8 cellular contexts compared by ENCODE assay signal in the genomic region with DNA sequence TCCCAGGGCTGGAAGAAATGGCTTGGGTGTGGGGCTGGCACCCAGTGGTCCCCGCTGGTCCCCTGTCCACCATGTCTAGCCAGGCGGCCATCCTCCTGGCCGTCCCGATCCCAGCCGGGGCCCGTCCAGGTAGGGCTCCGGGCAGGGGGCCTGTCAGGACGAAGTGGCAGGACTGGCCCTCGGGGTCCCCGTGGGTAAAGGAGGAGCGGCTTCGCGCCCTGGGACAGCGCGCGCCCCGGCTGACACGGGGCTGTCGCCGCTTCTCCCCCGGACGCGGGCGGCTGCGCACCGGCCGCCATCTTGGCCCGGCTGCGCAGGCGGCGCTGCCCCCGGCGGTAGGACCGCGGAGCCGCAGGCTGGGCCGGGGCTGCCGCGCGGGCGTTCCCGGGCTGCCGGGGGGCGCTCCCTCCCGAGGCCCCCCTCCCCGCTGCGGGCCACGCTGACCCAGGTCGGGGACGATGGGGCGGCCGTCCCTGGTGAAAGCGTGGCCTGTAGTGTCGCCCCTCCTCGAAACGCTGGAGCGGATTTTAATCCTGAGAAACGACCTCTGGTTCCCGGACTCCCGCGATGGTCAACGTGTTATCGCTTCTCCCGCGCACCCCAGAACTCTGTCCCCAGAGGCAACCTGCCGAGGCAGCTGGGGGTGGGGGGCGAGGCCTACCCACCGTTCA.
DNase-seq lines count a peak whose midpoint lies in the region; ATAC-seq, FAIRE-seq and TF ChIP-seq lines count a peak whose summit lies in the region.

No MANE protein-coding gene starts in this region.

- no peaks in the 10 kb centered on the region for H3K36me3 Mint-ChIP-seq in IgD-negative memory B cell
- peaks cover 5% of the 10 kb centered on the region for H3K36me3 Mint-ChIP-seq in stimulated activated effector memory CD8-positive, alpha-beta T cell treated with anti-CD3 and anti-CD28 coated beads, Interleukin-12 subunit alpha, Interleukin-12 subunit beta, amount 100 ng/mL, for 72 hours

- H3K27me3 ChIP-seq in K562 (ENCODE audit: control insufficient read depth in 2 of 2, insufficient read depth in 2 of 2, low read length in 2 of 2), result no peaks in the 10 kb centered on the region

- CTCF ChIA-PET in K562 (lab: Yijun Ruan, JAX; ENCODE audit: low intra/inter-chr PET ratio), result interaction anchor here (0.6 kb wide), 1 partner anchor 59 kb away, joined by 3 read pairs; no protein-coding TSS in a partner anchor

- FAIRE-seq in K562 (lab: Jason Lieb, UNC), result no peak

- POLR2A ChIA-PET in K562 (lab: Yijun Ruan, JAX), result no interaction called here

- no peak overlapping the region for H3K27ac ChIP-seq in K562 (ENCODE audit: extremely low read depth, low read depth, low read length)

- no peaks in the 10 kb centered on the region for H3K9me3 ChIP-seq in K562 (replicated peaks; ENCODE audit: control insufficient read depth, insufficient read depth, low read depth, low read length)

- peak overlapping the region in 2 of 3 donors; percentile 26 to 81 for H3K27ac Mint-ChIP-seq in IgD-negative memory B cell
- H3K27ac Mint-ChIP-seq in stimulated activated effector memory CD8-positive, alpha-beta T cell treated with anti-CD3 and anti-CD28 coated beads, Interleukin-12 subunit alpha, Interleukin-12 subunit beta, amount 100 ng/mL, for 72 hours, result no peak overlapping the region

- H3K9ac ChIP-seq in K562 (ENCODE audit: insufficient read depth in 1 of 2, low read depth in 2 of 2, low read length in 2 of 2), result no peak overlapping the region

- H3K79me2 ChIP-seq in K562 (ENCODE audit: control insufficient read depth, insufficient read depth, low read length), result peaks cover 19% of the 10 kb centered on the region

- H3K9me1 ChIP-seq in K562 (ENCODE audit: control insufficient read depth, insufficient read depth, low read length), result no peaks in the 10 kb centered on the region

- no peaks in the 10 kb centered on the region for H4K20me1 ChIP-seq in K562 (replicated peaks; ENCODE audit: control insufficient read depth, insufficient read depth, low read length)

- H3K36me3 ChIP-seq in K562 (ENCODE audit: control insufficient read depth, insufficient read depth, low read length), result peaks cover 6% of the 10 kb centered on the region; the same call in 1 of the 3 replicates

- no peak for TF ChIP-seq EP300 in K562 (IDR thresholded peaks at IDR 0.05; ENCODE audit: low read length)

- no peak for TF ChIP-seq CTCF in K562 (IDR thresholded peaks at IDR 0.05 in 2 of 3, conservative IDR thresholded peaks at IDR 0.05 in 1 of 3; ENCODE audit: insufficient read depth in 2 of 3, low read depth in 1 of 3, low read length in 3 of 3)

- intact Hi-C loops in K562 (cut with micrococcal nuclease), result no loop called here

- peaks cover 7 to 13% (median 8%) of the 10 kb centered on the region in 3 donors for H3K4me1 Mint-ChIP-seq in IgD-negative memory B cell
- H3K4me1 Mint-ChIP-seq in stimulated activated effector memory CD8-positive, alpha-beta T cell treated with anti-CD3 and anti-CD28 coated beads, Interleukin-12 subunit alpha, Interleukin-12 subunit beta, amount 100 ng/mL, for 72 hours, result peaks cover 9% of the 10 kb centered on the region

- H3K4me3 Mint-ChIP-seq in IgD-negative memory B cell, result peak overlapping the region; percentile 79 to 91 (median 88)
- H3K4me3 Mint-ChIP-seq in stimulated activated effector memory CD8-positive, alpha-beta T cell treated with anti-CD3 and anti-CD28 coated beads, Interleukin-12 subunit alpha, Interleukin-12 subunit beta, amount 100 ng/mL, for 72 hours, result peak overlapping the region; percentile 53

- H2AFZ ChIP-seq in K562 (ENCODE audit: low read depth, low read length), result no peak overlapping the region

- H3K27me3 Mint-ChIP-seq in IgD-negative memory B cell, result peaks cover 9% of the 10 kb centered on the region

- H3K4me1 ChIP-seq in K562 (replicated peaks in 1 of 2; ENCODE audit: control insufficient read depth in 2 of 2, insufficient read depth in 2 of 2, low read length in 2 of 2), result peaks cover 4 to 42% of the 10 kb centered on the region in 2 experiments

- 100% methylated on average over 1 of the region's 68 CpGs for WGBS in K562 (ENCODE audit: insufficient coverage, low coverage, missing lambda C conversion rate)

- H3K4me3 ChIP-seq in K562, result no peak overlapping the region

- in situ Hi-C loops in K562 (cut with MboI), result loop anchor here (10.0 kb wide), 1 partner anchor 53 kb away; no protein-coding TSS in a partner anchor

- ATAC-seq in K562, result no peak
- peak; percentile 74 for ATAC-seq in stimulated activated effector memory CD8-positive, alpha-beta T cell treated with anti-CD3 and anti-CD28 coated beads, Interleukin-12 subunit alpha, Interleukin-12 subunit beta, amount 100 ng/mL, for 72 hours
- ATAC-seq in GM19452 (IDR thresholded peaks at IDR 0.05; ENCODE audit: unreplicated experiment), result no peak
- no peak for ATAC-seq in HG02840 (IDR thresholded peaks at IDR 0.05; ENCODE audit: low FRiP score, unreplicated experiment)

- no peak for TF ChIP-seq RAD21 in K562 (CRISPR knock-in tag; conservative IDR thresholded peaks at IDR 0.05 in 1 of 2, IDR thresholded peaks at IDR 0.05 in 1 of 2)

- no peak overlapping the region for H3K4me2 ChIP-seq in K562 (ENCODE audit: insufficient read depth, low read length)

- no TSS peak for BruUV-seq in K562 (replicated peaks; lab: Mats Ljungman, UMichigan)

- TF ChIP-seq POLR2A in K562 (conservative IDR thresholded peaks at IDR 0.05), result no peak

- H3K9me3 Mint-ChIP-seq in IgD-negative memory B cell, result peaks cover 0 to 3% (median 0%) of the 10 kb centered on the region in 3 donors
- H3K9me3 Mint-ChIP-seq in stimulated activated effector memory CD8-positive, alpha-beta T cell treated with anti-CD3 and anti-CD28 coated beads, Interleukin-12 subunit alpha, Interleukin-12 subunit beta, amount 100 ng/mL, for 72 hours, result no peaks in the 10 kb centered on the region

- DNase-seq in NCI-H1092 treated with DMSO at 0.1 percent for 48 hours (lab: John Stamatoyannopoulos, UW) (peak; percentile 60), NCI-H1092 (lab: John Stamatoyannopoulos, UW) (no peak), K562 (ENCODE audit: extremely low read depth in 1 of 4, low spot score in 3 of 4) (no peak), iris pigment epithelial cell (ENCODE audit: low read depth) (peak; percentile 39)
- peak in 1 of 2 donors; percentile 51 for DNase-seq in stimulated activated effector memory CD8-positive, alpha-beta T cell treated with anti-CD3 and anti-CD28 coated beads, Interleukin-12 subunit alpha, Interleukin-12 subunit beta, amount 100 ng/mL, for 72 hours (ENCODE audit: low spot score in 2 of 2)

TF ChIP-seq in K562, 482 proteins besides CTCF, POLR2A, EP300 and RAD21:
- TF ChIP-seq SMAD3 (CRISPR knock-in tag; conservative IDR thresholded peaks at IDR 0.05) (no peak), YY1 (IDR thresholded peaks at IDR 0.05; ENCODE audit: borderline replicate concordance in 1 of 3, control insufficient read depth in 1 of 3, extremely low read depth in 1 of 3, insufficient read depth in 3 of 3, insufficient read length in 1 of 3, insufficient replicate concordance in 2 of 3, low read depth in 1 of 3, low read length in 2 of 3) (peak in 1 of 3 experiments; percentile 36), POLR2G (IDR thresholded peaks at IDR 0.05; ENCODE audit: low read depth, low read length) (peak; percentile 27; the same call in 1 of the 2 replicates)
TF ChIP-seq in K562: peak in this region for 2.

Comparison
In these comparisons a context has a peak if more than half of its experiments do, and no peak if none do; other contexts are left out.
1. DNase-seq: peak in NCI-H1092 treated with DMSO at 0.1 percent for 48 hours (single experiment) and iris pigment epithelial cell (single experiment); none in NCI-H1092 (single experiment) and K562 (0 of 4).